ENCODE assay signal across 8 cellular contexts in genomic region chr2:56191617-56192016, GRCh38. TPM values are rescaled to one million over a fixed set of nuclear protein-coding genes. Genes with fewer than 3 reads are reported as not detected.
DNase-seq lines count a peak whose midpoint lies in the region; ATAC-seq, FAIRE-seq and TF ChIP-seq lines count a peak whose summit lies in the region.

No MANE protein-coding gene starts in this region.

- no peaks in the 10 kb centered on the region for H3K27me3 Mint-ChIP-seq in MCF 10A (ENCODE audit: insufficient read depth, unreplicated experiment)

- TF ChIP-seq POLR2A in breast epithelium (IDR thresholded peaks at IDR 0.05) (no peak), endothelial cell of umbilical vein (IDR thresholded peaks at IDR 0.05; ENCODE audit: low read depth, low read length) (no peak)

- DNase-seq in MCF 10A (ENCODE audit: unreplicated experiment) (peak; percentile 68), breast epithelium (ENCODE audit: low spot score in 2 of 2) (no peak), NCI-H510A treated with DMSO at 0.1 percent for 48 hours (lab: John Stamatoyannopoulos, UW) (peak; percentile 56), endothelial cell of umbilical vein (ENCODE audit: low read depth, low spot score) (peak; percentile 73), osteoblast (ENCODE audit: insufficient read length, low spot score, missing footprints) (peak; percentile 82)
- DNase-seq in effector CD8-positive, alpha-beta T cell (lab: John Stamatoyannopoulos, UW) = no peak
- DNase-seq in stimulated activated CD4-positive, alpha-beta T cell treated with anti-CD3 and anti-CD28 coated beads, Interleukin-15, amount 100 ng/mL, for 24 hours = no peak

- no peak overlapping the region for H3K9ac ChIP-seq in endothelial cell of umbilical vein (replicated peaks; ENCODE audit: extremely low read depth, insufficient read depth, low read length)

- H3K27ac Mint-ChIP-seq in MCF 10A (ENCODE audit: low read depth, unreplicated experiment) = no peak overlapping the region

- POLR2A ChIA-PET in MCF 10A (lab: Yijun Ruan, JAX) = interaction anchor here (0.6 to 0.7 kb wide), 2 partner anchors 15 to 284 kb away, joined by 3 read pairs; no protein-coding TSS in a partner anchor
- POLR2A ChIA-PET in endothelial cell of umbilical vein (lab: Charles Lee) = no interaction called here

- H3K4me3 ChIP-seq in breast epithelium (no peak overlapping the region), endothelial cell of umbilical vein (replicated peaks in 1 of 3; ENCODE audit: insufficient read depth in 1 of 3, low read depth in 1 of 3, low read length in 3 of 3) (no peak overlapping the region), osteoblast (ENCODE audit: insufficient read depth, low read length) (no peak overlapping the region)

- BruUV-seq in MCF 10A (replicated peaks; lab: Mats Ljungman, UMichigan) (no TSS peak), endothelial cell of umbilical vein (replicated peaks; lab: Mats Ljungman, UMichigan) (no TSS peak)

- H3K36me3 ChIP-seq in breast epithelium (no peaks in the 10 kb centered on the region), endothelial cell of umbilical vein (ENCODE audit: control insufficient read depth in 2 of 2, extremely low read depth in 1 of 2, insufficient read depth in 2 of 2, low read length in 2 of 2) (peaks cover 0 to 9% of the 10 kb centered on the region in 2 experiments), osteoblast (ENCODE audit: insufficient read depth, low read length) (no peaks in the 10 kb centered on the region)

- no peaks in the 10 kb centered on the region for H4K20me1 ChIP-seq in endothelial cell of umbilical vein (replicated peaks; ENCODE audit: control insufficient read depth, extremely low read depth, insufficient read depth, low read length)
- H4K20me1 ChIP-seq in osteoblast (ENCODE audit: insufficient read depth, low read length) = no peaks in the 10 kb centered on the region

- no peak overlapping the region for H3K4me3 Mint-ChIP-seq in MCF 10A (ENCODE audit: unreplicated experiment)

- dilution Hi-C loops in endothelial cell of umbilical vein (cut with MboI; ENCODE audit: extremely low pct_ligation_motif_present, low sequenced_read_pairs) = no loop called here

- H3K9me3 Mint-ChIP-seq in MCF 10A (ENCODE audit: unreplicated experiment) = no peaks in the 10 kb centered on the region

- intact Hi-C loops in MCF 10A (cut with micrococcal nuclease) = loop anchor here (1.0 to 10.0 kb wide), 2 partner anchors 93 to 558 kb away; no protein-coding TSS in a partner anchor
- intact Hi-C loops in breast epithelium (cut with DNase I; ENCODE audit: low total_unique reads) = no loop called here
- intact Hi-C loops in endothelial cell of umbilical vein (cut with micrococcal nuclease) = loop anchor here (1.0 to 5.0 kb wide), 2 partner anchors 201 to 558 kb away; no protein-coding TSS in a partner anchor

- H3K27me3 ChIP-seq in breast epithelium (peaks cover 0 to 3% of the 10 kb centered on the region in 2 donors), endothelial cell of umbilical vein (ENCODE audit: control insufficient read depth in 2 of 2, insufficient read depth in 2 of 2, low read length in 2 of 2) (no peaks in the 10 kb centered on the region), osteoblast (ENCODE audit: insufficient read depth, low read length) (peaks cover 12% of the 10 kb centered on the region)

- peak; percentile 77 for TF ChIP-seq CTCF in MCF 10A (IDR thresholded peaks at IDR 0.05; ENCODE audit: unreplicated experiment)
- TF ChIP-seq CTCF in breast epithelium (IDR thresholded peaks at IDR 0.05) = no peak
- TF ChIP-seq CTCF in endothelial cell of umbilical vein (IDR thresholded peaks at IDR 0.05; ENCODE audit: extremely low read depth in 1 of 2, insufficient read depth in 1 of 2, low read depth in 1 of 2, low read length in 2 of 2) = peak; percentile 71 to 84
- TF ChIP-seq CTCF in osteoblast (IDR thresholded peaks at IDR 0.05; ENCODE audit: extremely low read depth, low read depth, low read length) = peak; percentile 47

- H2AFZ ChIP-seq in endothelial cell of umbilical vein (ENCODE audit: low read depth, low read length) (no peak overlapping the region), osteoblast (ENCODE audit: low read length) (no peak overlapping the region)

- no peaks in the 10 kb centered on the region for H3K36me3 Mint-ChIP-seq in MCF 10A (ENCODE audit: insufficient read depth, unreplicated experiment)

- H3K79me2 ChIP-seq in endothelial cell of umbilical vein (ENCODE audit: control insufficient read depth, insufficient read depth, low read length) (peaks cover 5% of the 10 kb centered on the region), osteoblast (ENCODE audit: insufficient read depth, low read length) (no peaks in the 10 kb centered on the region)

- H3K27ac ChIP-seq in breast epithelium (no peak overlapping the region), endothelial cell of umbilical vein (ENCODE audit: insufficient read depth, low read depth, low read length) (no peak overlapping the region), osteoblast (ENCODE audit: low read depth, low read length) (no peak overlapping the region)

- CTCF ChIA-PET in MCF 10A (lab: Yijun Ruan, JAX) = interaction anchor here (0.6 to 3.4 kb wide), 25 partner anchors 8 to 1486 kb away, joined by 3 to 31 read pairs (median 4); partner anchors contain the start of gene CCDC85A
- CTCF ChIA-PET in endothelial cell of umbilical vein (lab: Charles Lee) = interaction anchor here (0.6 to 2.8 kb wide), 12 partner anchors 8 to 1324 kb away, joined by 3 to 32 read pairs (median 3); partner anchors contain the start of gene CCDC85A

- H3K4me1 ChIP-seq in breast epithelium = no peaks in the 10 kb centered on the region
- H3K4me1 ChIP-seq in endothelial cell of umbilical vein (ENCODE audit: control insufficient read depth, extremely low read depth, insufficient read depth, low read length) = peaks cover 13% of the 10 kb centered on the region
- H3K4me1 ChIP-seq in osteoblast (ENCODE audit: insufficient read depth, low read length) = no peaks in the 10 kb centered on the region

- ATAC-seq in GM19328 (IDR thresholded peaks at IDR 0.05; ENCODE audit: unreplicated experiment) = no peak

- H3K4me2 ChIP-seq in endothelial cell of umbilical vein (ENCODE audit: insufficient read depth, low read length) (no peak overlapping the region), osteoblast (ENCODE audit: insufficient read depth, low read length) (no peak overlapping the region)

- no peaks in the 10 kb centered on the region for H3K9me1 ChIP-seq in endothelial cell of umbilical vein (replicated peaks; ENCODE audit: control insufficient read depth, extremely low read depth, insufficient read depth, low read length)

- peaks cover 4% of the 10 kb centered on the region for H3K4me1 Mint-ChIP-seq in MCF 10A (ENCODE audit: insufficient read depth, unreplicated experiment)

- peak; percentile 55 for FAIRE-seq in endothelial cell of umbilical vein (lab: Jason Lieb, UNC)

- no peaks in the 10 kb centered on the region for H3K9me3 ChIP-seq in breast epithelium
- no peaks in the 10 kb centered on the region for H3K9me3 ChIP-seq in endothelial cell of umbilical vein (replicated peaks; ENCODE audit: control insufficient read depth, insufficient read depth, low read length)
- no peaks in the 10 kb centered on the region for H3K9me3 ChIP-seq in osteoblast (ENCODE audit: low read depth, low read length)

TF ChIP-seq in endothelial cell of umbilical vein, 7 proteins besides CTCF, POLR2A, EP300 and RAD21:
- TF ChIP-seq JUN (IDR thresholded peaks at IDR 0.05; ENCODE audit: borderline replicate concordance, insufficient read depth, insufficient read length, low read depth) = no peak
- TF ChIP-seq MAX (IDR thresholded peaks at IDR 0.05; ENCODE audit: insufficient read depth, insufficient read length) = no peak
TF ChIP-seq in endothelial cell of umbilical vein: peak in this region for 0.

RNA-seq across cellular contexts. Expression of gene CCDC85A, which starts 7.8 kb away (rescaled TPM):
- total RNA-seq in MCF 10A (2022) (0.16 and 0.20 TPM in 2 replicates), breast epithelium (10 to 100 TPM in 1 of 3 donors, 1 to 10 TPM in 2; 3.1 to 11.5 (median 7.5) TPM), endothelial cell of umbilical vein (10.4 and 16.9 TPM in 2 replicates), osteoblast (0.29 and 0.72 TPM in 2 replicates)
- 5.1 and 6.0 TPM in 2 replicates for polyA plus RNA-seq in endothelial cell of umbilical vein
- 5.5 and 7.1 TPM in 2 replicates for polyA plus RNA-seq in endothelial cell of umbilical vein (2011; cell fraction: cytosol; rRNA removed)
- 8.0 and 8.8 TPM in 2 replicates for polyA plus RNA-seq in endothelial cell of umbilical vein (2011; cell fraction: nucleus; rRNA removed)
- 5.5 and 9.0 TPM in 2 replicates for polyA plus RNA-seq in endothelial cell of umbilical vein (2012)
- 10.1 and 12.0 TPM in 2 replicates for polyA minus RNA-seq in endothelial cell of umbilical vein
- not detected for polyA minus RNA-seq in endothelial cell of umbilical vein (2011; cell fraction: cytosol; rRNA and poly(A)+ RNA removed)
- polyA minus RNA-seq in endothelial cell of umbilical vein (2011; cell fraction: nucleus; rRNA and poly(A)+ RNA removed) = 22.0 and 38.6 TPM in 2 replicates

Comparison
In these comparisons a context has a peak if more than half of its experiments do, and no peak if none do; other contexts are left out.
1. DNase-seq: peak in MCF 10A (single experiment), NCI-H510A treated with DMSO at 0.1 percent for 48 hours (single experiment), endothelial cell of umbilical vein (single experiment) and osteoblast (single experiment); none in breast epithelium (0 of 2), effector CD8-positive, alpha-beta T cell (single experiment) and stimulated activated CD4-positive, alpha-beta T cell treated with anti-CD3 and anti-CD28 coated beads, Interleukin-15, amount 100 ng/mL, for 24 hours (single experiment).
2. CTCF ChIP-seq: peak in MCF 10A (single experiment), endothelial cell of umbilical vein (2 of 2) and osteoblast (single experiment); none in breast epithelium (0 of 3).